ENCODE assay signal across 25 cellular contexts in genomic region chr3:51646091-51646490, GRCh38.
"Had no signal": no experiment of that assay in that cellular context is flagged by ENCODE, and none has a peak within 500 bp of the region (broad histone marks: within the 10 kb centered on the region; RNA-seq: fewer than 3 reads in every experiment).

No MANE protein-coding gene starts in this region.

- H3K27ac Mint-ChIP-seq: activated CD8-positive, alpha-beta memory T cell treated with anti-CD3 and anti-CD28 coated beads, Interleukin-2, amount 10 ng/mL, durations not matched to agents 7 days and 5 days; brain; effector memory CD8-positive, alpha-beta T cell; natural killer cell treated with Interleukin-12 subunit alpha and Interleukin-12 subunit beta and Interleukin-15 and Interleukin-18, amount 100 ng/mL, for 72 hours; stimulated activated naive CD8-positive, alpha-beta T cell treated with anti-CD3 and anti-CD28 coated beads, Interleukin-15, Interleukin-2, amounts not matched to agents 100 ng/mL and 50 ng/mL, for 24 hours; T-helper 17 cell had no signal

- H3K27ac ChIP-seq: colonic mucosa, esophagus muscularis mucosa, gastrocnemius medialis, pancreas, psoas muscle, right atrium auricular region, thyroid gland, upper lobe of right lung had no signal

- H3K9me3 Mint-ChIP-seq: activated CD4-positive, alpha-beta memory T cell treated with anti-CD3 and anti-CD28 coated beads, Interleukin-2, amount 10 ng/mL, durations not matched to agents 7 days and 5 days; activated naive CD4-positive, alpha-beta T cell treated with anti-CD3 and anti-CD28 coated beads, Interleukin-2, amount 10 ng/mL, durations not matched to agents 7 days and 5 days; effector memory CD8-positive, alpha-beta T cell; natural killer cell treated with Interleukin-12 subunit alpha and Interleukin-12 subunit beta and Interleukin-15 and Interleukin-18, amount 100 ng/mL, for 72 hours; stimulated activated naive CD8-positive, alpha-beta T cell treated with anti-CD3 and anti-CD28 coated beads, Interleukin-15, Interleukin-2, amounts not matched to agents 100 ng/mL and 50 ng/mL, for 24 hours had no signal

- H3K27me3 ChIP-seq: colonic mucosa, dorsolateral prefrontal cortex, esophagus muscularis mucosa, gastrocnemius medialis, pancreas, right atrium auricular region, thyroid gland, upper lobe of right lung had no signal

- DNase-seq: activated CD4-positive, alpha-beta memory T cell treated with anti-CD3 and anti-CD28 coated beads, Interleukin-2, amount 10 ng/mL, durations not matched to agents 7 days and 5 days; activated CD4-positive, alpha-beta T cell treated with anti-CD3 and anti-CD28 coated beads for 48 hours; activated CD8-positive, alpha-beta memory T cell treated with anti-CD3 and anti-CD28 coated beads, Interleukin-2, amount 10 ng/mL, durations not matched to agents 7 days and 5 days; activated effector memory CD4-positive, alpha-beta T cell treated with anti-CD3 and anti-CD28 coated beads, Interleukin-2, amount 50 U/mL, for 16 hours; activated naive CD4-positive, alpha-beta T cell treated with anti-CD3 and anti-CD28 coated beads, Interleukin-2, amount 10 ng/mL, durations not matched to agents 7 days and 5 days; activated T-cell treated with anti-CD3 and anti-CD28 coated beads for 4 hours; central memory CD4-positive, alpha-beta T cell; colonic mucosa; dorsolateral prefrontal cortex; effector memory CD8-positive, alpha-beta T cell; gastrocnemius medialis; hypothalamus; left ventricle myocardium superior; pancreas; psoas muscle; stimulated activated CD4-positive, alpha-beta T cell treated with anti-CD3 and anti-CD28 coated beads, Interleukin-12 subunit alpha, Interleukin-12 subunit beta, amount 100 ng/mL, for 4 hours; substantia nigra; T-helper 17 cell; thyroid gland; upper lobe of right lung had no signal

- ATAC-seq: activated CD8-positive, alpha-beta memory T cell treated with anti-CD3 and anti-CD28 coated beads, Interleukin-2, amount 10 ng/mL, durations not matched to agents 7 days and 5 days; effector memory CD8-positive, alpha-beta T cell; gastrocnemius medialis; left ventricle myocardium superior; natural killer cell treated with Interleukin-12 subunit alpha and Interleukin-12 subunit beta and Interleukin-15 and Interleukin-18, amount 100 ng/mL, for 72 hours; pancreas; psoas muscle; T-helper 17 cell; upper lobe of right lung had no signal

- H3K9me3 ChIP-seq: colonic mucosa, esophagus muscularis mucosa, gastrocnemius medialis, pancreas, psoas muscle, thyroid gland, upper lobe of right lung had no signal

- H3K4me3 ChIP-seq: colonic mucosa, dorsolateral prefrontal cortex, esophagus muscularis mucosa, gastrocnemius medialis, pancreas, psoas muscle, right atrium auricular region, thyroid gland, upper lobe of right lung had no signal

- H3K4me1 ChIP-seq: colonic mucosa, esophagus muscularis mucosa, gastrocnemius medialis, pancreas, psoas muscle, right atrium auricular region, thyroid gland, upper lobe of right lung had no signal

- H3K27me3 Mint-ChIP-seq: activated CD4-positive, alpha-beta memory T cell treated with anti-CD3 and anti-CD28 coated beads, Interleukin-2, amount 10 ng/mL, durations not matched to agents 7 days and 5 days; activated CD8-positive, alpha-beta memory T cell treated with anti-CD3 and anti-CD28 coated beads, Interleukin-2, amount 10 ng/mL, durations not matched to agents 7 days and 5 days; activated naive CD4-positive, alpha-beta T cell treated with anti-CD3 and anti-CD28 coated beads, Interleukin-2, amount 10 ng/mL, durations not matched to agents 7 days and 5 days; brain; effector memory CD8-positive, alpha-beta T cell; natural killer cell treated with Interleukin-12 subunit alpha and Interleukin-12 subunit beta and Interleukin-15 and Interleukin-18, amount 100 ng/mL, for 72 hours; stimulated activated naive CD8-positive, alpha-beta T cell treated with anti-CD3 and anti-CD28 coated beads, Interleukin-15, Interleukin-2, amounts not matched to agents 100 ng/mL and 50 ng/mL, for 24 hours; T-helper 17 cell had no signal

- H3K4me1 Mint-ChIP-seq: activated CD4-positive, alpha-beta memory T cell treated with anti-CD3 and anti-CD28 coated beads, Interleukin-2, amount 10 ng/mL, durations not matched to agents 7 days and 5 days; activated CD8-positive, alpha-beta memory T cell treated with anti-CD3 and anti-CD28 coated beads, Interleukin-2, amount 10 ng/mL, durations not matched to agents 7 days and 5 days; activated naive CD4-positive, alpha-beta T cell treated with anti-CD3 and anti-CD28 coated beads, Interleukin-2, amount 10 ng/mL, durations not matched to agents 7 days and 5 days; brain; T-helper 17 cell had no signal

- H3K4me3 Mint-ChIP-seq: activated CD4-positive, alpha-beta memory T cell treated with anti-CD3 and anti-CD28 coated beads, Interleukin-2, amount 10 ng/mL, durations not matched to agents 7 days and 5 days; activated CD8-positive, alpha-beta memory T cell treated with anti-CD3 and anti-CD28 coated beads, Interleukin-2, amount 10 ng/mL, durations not matched to agents 7 days and 5 days; activated naive CD4-positive, alpha-beta T cell treated with anti-CD3 and anti-CD28 coated beads, Interleukin-2, amount 10 ng/mL, durations not matched to agents 7 days and 5 days; brain; effector memory CD8-positive, alpha-beta T cell; natural killer cell treated with Interleukin-12 subunit alpha and Interleukin-12 subunit beta and Interleukin-15 and Interleukin-18, amount 100 ng/mL, for 72 hours; stimulated activated naive CD8-positive, alpha-beta T cell treated with anti-CD3 and anti-CD28 coated beads, Interleukin-15, Interleukin-2, amounts not matched to agents 100 ng/mL and 50 ng/mL, for 24 hours; T-helper 17 cell had no signal
